In genomic region chr3:46038916-46039315, GRCh38 we compare ENCODE assay signal across 25 cellular contexts. TPM values are rescaled to one million over a fixed set of nuclear protein-coding genes. Genes with fewer than 3 reads are reported as not detected.
DNase-seq lines count a peak whose midpoint lies in the region; ATAC-seq lines count a peak whose summit lies in the region.
"Had no signal": no experiment of that assay in that cellular context is flagged by ENCODE, and none has a peak within 500 bp of the region (broad histone marks: within the 10 kb centered on the region; RNA-seq: fewer than 3 reads in every experiment).

No MANE protein-coding gene starts in this region.

- H3K4ac ChIP-seq in mesenchymal stem cell (ENCODE audit: low read depth in 1 of 2, low read length in 2 of 2): no peak overlapping the region

- H3K4me2 ChIP-seq in mesenchymal stem cell (ENCODE audit: low read length, poor library complexity, severe bottlenecking): no peak overlapping the region
- H3K4me2 ChIP-seq: A549; BLaER1 treated with 17β-estradiol and CSF1 and Interleukin-3, amounts not matched to agents 10 nM and 100 nM had no signal

- H4K8ac ChIP-seq in mesenchymal stem cell (ENCODE audit: low read length): no peak overlapping the region

- no peak overlapping the region for H2BK15ac ChIP-seq in mesenchymal stem cell (ENCODE audit: low read depth, poor library complexity, severe bottlenecking)

- no peak overlapping the region for H3K9ac ChIP-seq in mesenchymal stem cell (ENCODE audit: low read length)
- H3K9ac ChIP-seq: BLaER1 treated with 17β-estradiol and CSF1 and Interleukin-3, amounts not matched to agents 10 nM and 100 nM had no signal

- H3K27ac ChIP-seq in mesenchymal stem cell (ENCODE audit: low read length, poor library complexity, severe bottlenecking): no peak overlapping the region
- H3K27ac ChIP-seq: 22Rv1; A549; BLaER1 treated with 17β-estradiol and CSF1 and Interleukin-3, amounts not matched to agents 10 nM and 100 nM; C4-2B had no signal

- ATAC-seq in left lobe of liver: no peak
- ATAC-seq: A549; CD8-positive, alpha-beta T cell; GM12878 had no signal

- no peak overlapping the region for H3K14ac ChIP-seq in mesenchymal stem cell (ENCODE audit: low read length in 2 of 2)

- H3K27me3 ChIP-seq in mesenchymal stem cell (ENCODE audit: control insufficient read depth in 1 of 2, insufficient read depth in 1 of 2, low read length in 2 of 2): peaks cover 0 to 6% of the 10 kb centered on the region in 2 experiments
- H3K27me3 ChIP-seq: BLaER1 treated with 17β-estradiol and CSF1 and Interleukin-3, amounts not matched to agents 10 nM and 100 nM had no signal

- no peaks in the 10 kb centered on the region for H3K9me3 Mint-ChIP-seq in activated CD4-positive, alpha-beta T cell treated with anti-CD3 and anti-CD28 coated beads, Interleukin-2, amount 10 ng/mL, durations not matched to agents 24 days and 14 days
- H3K9me3 Mint-ChIP-seq: CD8-positive, alpha-beta T cell had no signal

- H3K23ac ChIP-seq in mesenchymal stem cell (ENCODE audit: low read length in 2 of 2): no peak overlapping the region

- peak; percentile 15 for DNase-seq in activated CD4-positive, alpha-beta T cell treated with anti-CD3 and anti-CD28 coated beads, Interleukin-2, amount 10 ng/mL, durations not matched to agents 24 days and 14 days
- DNase-seq in activated CD4-positive, alpha-beta T cell treated with anti-CD3 and anti-CD28 coated beads for 48 hours: no peak
- peak; percentile 13 for DNase-seq in mesenchymal stem cell
- DNase-seq in SW 1271 (lab: John Stamatoyannopoulos, UW): no peak
- DNase-seq in left lobe of liver (ENCODE audit: low spot score): no peak
- DNase-seq: AML-193; Caco-2; Calu3; CD4-positive, alpha-beta T cell; CD8-positive, alpha-beta T cell; DMS53; DMS79; DND-41; EL; GDM1 had no signal

- H2AFZ ChIP-seq in mesenchymal stem cell (ENCODE audit: low read depth, low read length): no peak overlapping the region

- H3K27ac Mint-ChIP-seq in activated CD4-positive, alpha-beta T cell treated with anti-CD3 and anti-CD28 coated beads, Interleukin-2, amount 10 ng/mL, durations not matched to agents 24 days and 14 days: no peak overlapping the region
- H3K27ac Mint-ChIP-seq: B cell; CD4-positive, alpha-beta T cell; CD8-positive, alpha-beta T cell had no signal

- no peaks in the 10 kb centered on the region for H3K4me1 Mint-ChIP-seq in activated CD4-positive, alpha-beta T cell treated with anti-CD3 and anti-CD28 coated beads, Interleukin-2, amount 10 ng/mL, durations not matched to agents 24 days and 14 days
- H3K4me1 Mint-ChIP-seq: B cell had no signal

- H3K4me3 Mint-ChIP-seq in activated CD4-positive, alpha-beta T cell treated with anti-CD3 and anti-CD28 coated beads, Interleukin-2, amount 10 ng/mL, durations not matched to agents 24 days and 14 days: no peak overlapping the region
- H3K4me3 Mint-ChIP-seq: B cell; CD4-positive, alpha-beta T cell; CD8-positive, alpha-beta T cell had no signal

- peaks cover 18% of the 10 kb centered on the region for H3K27me3 Mint-ChIP-seq in activated CD4-positive, alpha-beta T cell treated with anti-CD3 and anti-CD28 coated beads, Interleukin-2, amount 10 ng/mL, durations not matched to agents 24 days and 14 days
- H3K27me3 Mint-ChIP-seq: CD4-positive, alpha-beta T cell had no signal

- no peak overlapping the region for H2BK120ac ChIP-seq in mesenchymal stem cell (ENCODE audit: low read depth, low read length)

- no peaks in the 10 kb centered on the region for H3K4me1 ChIP-seq in mesenchymal stem cell (ENCODE audit: control insufficient read depth, insufficient read depth, low read depth, low read length)
- H3K4me1 ChIP-seq: A549; BLaER1 treated with 17β-estradiol and CSF1 and Interleukin-3, amounts not matched to agents 10 nM and 100 nM; Caco-2 had no signal

- no peaks in the 10 kb centered on the region for H3K36me3 Mint-ChIP-seq in activated CD4-positive, alpha-beta T cell treated with anti-CD3 and anti-CD28 coated beads, Interleukin-2, amount 10 ng/mL, durations not matched to agents 24 days and 14 days (ENCODE audit: low read depth)
- H3K36me3 Mint-ChIP-seq: CD8-positive, alpha-beta T cell had no signal

- H4K91ac ChIP-seq in mesenchymal stem cell (ENCODE audit: low read length): no peak overlapping the region

- H3K9me3 ChIP-seq in mesenchymal stem cell (ENCODE audit: control insufficient read depth, low read length): no peaks in the 10 kb centered on the region
- H3K9me3 ChIP-seq: A549, Caco-2 had no signal

- H3K79me1 ChIP-seq in mesenchymal stem cell (replicated peaks; ENCODE audit: low read length, poor library complexity, severe bottlenecking): no peaks in the 10 kb centered on the region

- H2AK5ac ChIP-seq in mesenchymal stem cell (ENCODE audit: low read length, severe bottlenecking): no peak overlapping the region

- intact Hi-C loops in activated CD4-positive, alpha-beta T cell treated with anti-CD3 and anti-CD28 coated beads, Interleukin-2, amount 10 ng/mL, durations not matched to agents 24 days and 14 days (cut with micrococcal nuclease): no loop called here

- no peak overlapping the region for H3K4me3 ChIP-seq in mesenchymal stem cell (ENCODE audit: insufficient read depth in 1 of 2, low read depth in 1 of 2, low read length in 2 of 2)
- H3K4me3 ChIP-seq: A549; BLaER1 treated with 17β-estradiol and CSF1 and Interleukin-3, amounts not matched to agents 10 nM and 100 nM; GM12878 had no signal

- H3K18ac ChIP-seq in mesenchymal stem cell (ENCODE audit: low read depth in 1 of 2, low read length in 2 of 2): no peak overlapping the region

- 100% methylated on average over 1 of the region's 1 CpG for WGBS in mesenchymal stem cell

- H3K36me3 ChIP-seq in mesenchymal stem cell (ENCODE audit: control insufficient read depth in 1 of 2, insufficient read depth in 2 of 2, low read depth in 1 of 2, low read length in 2 of 2): no peaks in the 10 kb centered on the region
- H3K36me3 ChIP-seq: BLaER1 treated with 17β-estradiol and CSF1 and Interleukin-3, amounts not matched to agents 10 nM and 100 nM had no signal

- H2BK12ac ChIP-seq in mesenchymal stem cell (ENCODE audit: low read length in 2 of 2): no peak overlapping the region

- no peak overlapping the region for H2BK5ac ChIP-seq in mesenchymal stem cell (ENCODE audit: low read depth, low read length, poor library complexity, severe bottlenecking)

RNA-seq across cellular contexts. Expression of gene XCR1, which starts 11.6 kb away (rescaled TPM):
- 0.05 TPM in 1 of 2 replicates, not detected in the other for total RNA-seq in activated CD4-positive, alpha-beta T cell treated with anti-CD3 and anti-CD28 coated beads, Interleukin-2, amount 10 ng/mL, durations not matched to agents 24 days and 14 days
- polyA plus RNA-seq in mesenchymal stem cell (2013, experiment 1 of 2): 0.01 TPM
- under 0.01 TPM for polyA plus RNA-seq in mesenchymal stem cell (2013, experiment 2 of 2)
- total RNA-seq in left lobe of liver: not detected
- total RNA-seq: A172; B cell; Caco-2; Calu3; CD8-positive, alpha-beta T cell; Daoy; G401 had no signal
- polyA plus RNA-seq: A549, BJ had no signal

RNA-seq across cellular contexts. Expression of gene FYCO1, which starts 43.3 kb away (rescaled TPM):
- total RNA-seq in activated CD4-positive, alpha-beta T cell treated with anti-CD3 and anti-CD28 coated beads, Interleukin-2, amount 10 ng/mL, durations not matched to agents 24 days and 14 days: 16.5 and 16.8 TPM in 2 replicates
- 20.3 TPM for polyA plus RNA-seq in mesenchymal stem cell (2013, experiment 1 of 2)
- 19.9 TPM for polyA plus RNA-seq in mesenchymal stem cell (2013, experiment 2 of 2)
- total RNA-seq in left lobe of liver: 16.2 TPM

Comparison
In these comparisons a context has a peak if more than half of its experiments do, and no peak if none do; other contexts are left out.
1. DNase-seq: peak in activated CD4-positive, alpha-beta T cell treated with anti-CD3 and anti-CD28 coated beads, Interleukin-2, amount 10 ng/mL, durations not matched to agents 24 days and 14 days (single experiment) and mesenchymal stem cell (single experiment); none in activated CD4-positive, alpha-beta T cell treated with anti-CD3 and anti-CD28 coated beads for 48 hours (single experiment), SW 1271 (0 of 2) and left lobe of liver (single experiment).